ENCODE assay signal across 22 cellular contexts in genomic region chr21:33080376-33080775, GRCh38. TPM values are rescaled to one million over a fixed set of nuclear protein-coding genes. Genes with fewer than 3 reads are reported as not detected.
DNase-seq lines count a peak whose midpoint lies in the region; ATAC-seq, FAIRE-seq and TF ChIP-seq lines count a peak whose summit lies in the region.
"Had no signal": no experiment of that assay in that cellular context is flagged by ENCODE, and none has a peak within 500 bp of the region (broad histone marks: within the 10 kb centered on the region; RNA-seq: fewer than 3 reads in every experiment).

No MANE protein-coding gene starts in this region.

- H4K8ac ChIP-seq in H1 (ENCODE audit: extremely low read depth, insufficient read depth, low read length) = no peak overlapping the region

- no peak overlapping the region for H4K5ac ChIP-seq in H1 (ENCODE audit: insufficient read length, low read depth, low read length)

- no peak overlapping the region for H2BK5ac ChIP-seq in H1 (ENCODE audit: low read depth, low read length)

- H3K4ac ChIP-seq in H1 (replicated peaks; ENCODE audit: insufficient read length, low read depth, low read length) = no peak overlapping the region

- no peak overlapping the region for H2BK15ac ChIP-seq in H1 (ENCODE audit: low read length)

- no peak overlapping the region for H3K56ac ChIP-seq in H1 (replicated peaks; ENCODE audit: insufficient read length, low read depth, low read length)

- TF ChIP-seq EP300 in H1 (IDR thresholded peaks at IDR 0.05; ENCODE audit: borderline replicate concordance in 1 of 2, low read depth in 2 of 2, low read length in 2 of 2) = no peak

- H3K9me3 ChIP-seq in OCI-LY1 (ENCODE audit: low read length) (no peaks in the 10 kb centered on the region), H1 (ENCODE audit: insufficient read depth in 2 of 2, low read depth in 1 of 2, low read length in 1 of 2) (no peaks in the 10 kb centered on the region)
- H3K9me3 ChIP-seq: A549, BLaER1 had no signal

- H3K4me2 ChIP-seq in OCI-LY1 (ENCODE audit: low read length) (no peak overlapping the region), H1 (ENCODE audit: insufficient read depth in 1 of 2, low read depth in 2 of 2, low read length in 2 of 2) (no peak overlapping the region)
- H3K4me2 ChIP-seq: A549 had no signal

- no peak overlapping the region for H3K23ac ChIP-seq in H1 (ENCODE audit: insufficient read length)

- peaks cover 5% of the 10 kb centered on the region for H3K4me1 ChIP-seq in OCI-LY1 (ENCODE audit: insufficient read depth, low read length, severe bottlenecking)
- peaks cover 3 to 15% (median 8%) of the 10 kb centered on the region in 4 experiments for H3K4me1 ChIP-seq in H1 (replicated peaks in 1 of 4; ENCODE audit: control insufficient read depth in 3 of 4, insufficient read depth in 4 of 4, low read length in 3 of 4)

- CTCF ChIA-PET in H1 (lab: Charles Lee; ENCODE audit: partially characterized antibody) = interaction anchor here (0.9 to 1.5 kb wide), 4 partner anchors 9 to 140 kb away, joined by 3 read pairs; no protein-coding TSS in a partner anchor

- H3K9me2 ChIP-seq in OCI-LY1 (ENCODE audit: low read depth, low read length) = no peaks in the 10 kb centered on the region

- POLR2A ChIA-PET in H1 (lab: Charles Lee; ENCODE audit: partially characterized antibody) = interaction anchor here (1.3 kb wide), 1 partner anchor 10 kb away, joined by 4 read pairs; no protein-coding TSS in a partner anchor

- TF ChIP-seq RAD21 in H1 (IDR thresholded peaks at IDR 0.05 in 1 of 2, conservative IDR thresholded peaks at IDR 0.05 in 1 of 2; ENCODE audit: low read depth in 2 of 2, low read length in 2 of 2) = no peak

- H3F3A ChIP-seq in OCI-LY1 (ENCODE audit: insufficient read depth, low read length) = no peaks in the 10 kb centered on the region

- H2BK20ac ChIP-seq in H1 (ENCODE audit: low read length) = no peak overlapping the region

- no peak for TF ChIP-seq POLR2A in H1 (IDR thresholded peaks at IDR 0.05; ENCODE audit: control extremely low read depth in 1 of 2, low read depth in 2 of 2, low read length in 2 of 2)

- ATAC-seq in GM19324 (IDR thresholded peaks at IDR 0.05; ENCODE audit: low FRiP score, unreplicated experiment) (no peak), HG03439 (IDR thresholded peaks at IDR 0.05; ENCODE audit: unreplicated experiment) (no peak)
- ATAC-seq: A549, SK-N-SH treated with all-trans-retinoic acid at 6 μM for 48 hours, T-cell had no signal

- no peaks in the 10 kb centered on the region for H3K79me1 ChIP-seq in H1 (ENCODE audit: low read depth, low read length)

- H3K4me3 ChIP-seq in OCI-LY1 (ENCODE audit: low read depth, low read length, poor library complexity, severe bottlenecking) = no peak overlapping the region
- no peak overlapping the region for H3K4me3 ChIP-seq in H1 (ENCODE audit: extremely low read depth in 1 of 4, insufficient read depth in 2 of 4, low read depth in 3 of 4, low read length in 4 of 4)
- H3K4me3 ChIP-seq: A549, BLaER1 had no signal

- H3K27ac ChIP-seq in OCI-LY1 (ENCODE audit: low read depth, low read length, poor library complexity, severe bottlenecking) (no peak overlapping the region), H1 (ENCODE audit: low read depth, low read length) (no peak overlapping the region)
- H3K27ac ChIP-seq: A549, BLaER1 had no signal

- H2BK120ac ChIP-seq in H1 (replicated peaks; ENCODE audit: low read depth, low read length) = no peak overlapping the region

- no peak overlapping the region for H2BK12ac ChIP-seq in H1 (ENCODE audit: low read depth, low read length)

- TF ChIP-seq CTCF in OCI-LY1 (IDR thresholded peaks at IDR 0.05; ENCODE audit: low read length) (0 out of 2 replicates have a peak, but pooled peaks have one; percentile 5), H1 (IDR thresholded peaks at IDR 0.05; ENCODE audit: control extremely low read depth in 1 of 3, insufficient read depth in 1 of 3, low read depth in 1 of 3, low read length in 3 of 3) (no peak)

- H3K36me3 ChIP-seq in OCI-LY1 (ENCODE audit: insufficient read depth, low read length) = no peaks in the 10 kb centered on the region
- no peaks in the 10 kb centered on the region for H3K36me3 ChIP-seq in H1 (ENCODE audit: control insufficient read depth in 2 of 4, insufficient read depth in 4 of 4, low read length in 3 of 4)
- H3K36me3 ChIP-seq: BLaER1 had no signal

- no peak overlapping the region for H3K9ac ChIP-seq in OCI-LY1 (ENCODE audit: low read length)
- H3K9ac ChIP-seq in H1 (replicated peaks in 1 of 4; ENCODE audit: extremely low read depth in 1 of 4, low read depth in 3 of 4, low read length in 3 of 4) = no peak overlapping the region
- H3K9ac ChIP-seq: BLaER1 had no signal

- no peak overlapping the region for H4K91ac ChIP-seq in H1 (replicated peaks; ENCODE audit: insufficient read length, low read length)

- peak; percentile 23 for DNase-seq in NCI-H82 (lab: John Stamatoyannopoulos, UW)
- no peak for DNase-seq in NCI-H82 treated with DMSO at 0.1 percent for 48 hours (lab: John Stamatoyannopoulos, UW; ENCODE audit: unreplicated experiment)
- DNase-seq in H1 (ENCODE audit: low read depth in 1 of 2, low spot score in 2 of 2) = no peak
- peak; percentile 38 for DNase-seq in superior temporal gyrus (ENCODE audit: extremely low spot score)
- DNase-seq in GDM1 (lab: John Stamatoyannopoulos, UW) = no peak
- DNase-seq: CD4-positive, alpha-beta memory T cell; DMS79; NCI-H1436; NCI-H2029 treated with DMSO at 0.1 percent for 48 hours; NCI-H2171; NCI-H526; OCI-M1; SIG-M5; T-cell had no signal

- no peaks in the 10 kb centered on the region for H3K23me2 ChIP-seq in H1 (ENCODE audit: low read depth, low read length)

- no peak overlapping the region for H2AK5ac ChIP-seq in H1 (ENCODE audit: low read depth, low read length)

- 77% methylated on average over 3 of the region's 3 CpGs; no CpG with 5 or more reads in 1 of the 2 experiments for WGBS in H1 (ENCODE audit: extremely low coverage in 1 of 2, insufficient coverage in 1 of 2, insufficient read length in 1 of 2, insufficient replicate concordance in 2 of 2, low coverage in 1 of 2, low lambda C conversion rate in 2 of 2, missing lambda C conversion rate in 1 of 2), 2 experiments

- H3K79me2 ChIP-seq in OCI-LY1 (ENCODE audit: insufficient read depth, low read length) (no peaks in the 10 kb centered on the region), H1 (ENCODE audit: control insufficient read depth in 1 of 2, insufficient read depth in 2 of 2, low read length in 2 of 2) (no peaks in the 10 kb centered on the region)

- no peak for FAIRE-seq in H1 (lab: Jason Lieb, UNC)
- FAIRE-seq: A549 had no signal

- H4K20me1 ChIP-seq in OCI-LY1 (ENCODE audit: insufficient read depth, low read length) (no peaks in the 10 kb centered on the region), H1 (replicated peaks in 1 of 2; ENCODE audit: control insufficient read depth in 1 of 2, insufficient read depth in 2 of 2, low read length in 2 of 2) (no peaks in the 10 kb centered on the region)
- H4K20me1 ChIP-seq: BLaER1 had no signal

- H3K27me3 ChIP-seq in OCI-LY1 (ENCODE audit: insufficient read depth, low read length) (no peaks in the 10 kb centered on the region), H1 (replicated peaks in 1 of 4; ENCODE audit: control insufficient read depth in 3 of 4, extremely low read depth in 1 of 4, insufficient read depth in 3 of 4, low read length in 3 of 4) (peaks cover 0 to 17% (median 11%) of the 10 kb centered on the region in 4 experiments; a peak in 6 of 7 replicates)

- H3K18ac ChIP-seq in H1 (ENCODE audit: extremely low read depth, low read length) = no peak overlapping the region

- no peak overlapping the region for H3K14ac ChIP-seq in H1 (ENCODE audit: insufficient read length)

- H2AFZ ChIP-seq in OCI-LY1 (ENCODE audit: low read length) (no peak overlapping the region), H1 (ENCODE audit: low read length) (no peak overlapping the region)

TF ChIP-seq in H1, 55 proteins besides CTCF, POLR2A, EP300 and RAD21:
- no peak for TF ChIP-seq CTBP2 (IDR thresholded peaks at IDR 0.05; ENCODE audit: borderline replicate concordance, insufficient read depth, insufficient read length, low read length)
- no peak for TF ChIP-seq TAF1 (IDR thresholded peaks at IDR 0.05; ENCODE audit: low read depth, low read length)
- TF ChIP-seq RFX5 (IDR thresholded peaks at IDR 0.05; ENCODE audit: borderline replicate concordance, low read depth, low read length) = no peak
- TF ChIP-seq POLR2AphosphoS5 (IDR thresholded peaks at IDR 0.05; ENCODE audit: low read depth, low read length) = no peak
- no peak for TF ChIP-seq PHF8 (conservative IDR thresholded peaks at IDR 0.05; ENCODE audit: low read depth, low read length)
- TF ChIP-seq KDM1A (IDR thresholded peaks at IDR 0.05; ENCODE audit: borderline replicate concordance, low read length) = peak; percentile 54; the same call in 1 of the 2 replicates

RNA-seq across cellular contexts. Expression of gene OLIG1, which starts 10.4 kb away (rescaled TPM):
- total RNA-seq in H1 (2021; fragmentation: NEBNext Ultra II Directional; extraction: Animal tissue kit (Norgen Biotek cat#: 25700)) = 0.65 and 0.73 TPM in 2 replicates
- polyA plus RNA-seq in H1 (2011; rRNA removed) = 1.2 and 1.4 TPM in 2 replicates
- polyA plus RNA-seq in H1 (2011; cell fraction: cytosol; rRNA removed) = 0.81 TPM
- polyA plus RNA-seq in H1 (2011; cell fraction: nucleus; rRNA removed) = 2.1 TPM
- polyA plus RNA-seq in H1 (2012, experiment 1 of 2) = 0.50 to 0.98 TPM (median 0.89 TPM) in 4 replicates
- polyA plus RNA-seq in H1 (2012, experiment 2 of 2) = 0.20 TPM
- polyA plus RNA-seq in H1 (2013, experiment 1 of 2) = 0.26 TPM
- 0.46 TPM for polyA plus RNA-seq in H1 (2013, experiment 2 of 2)
- polyA minus RNA-seq in H1 (2011; rRNA and poly(A)+ RNA removed) = not detected in 2 replicates
- 0.51 TPM for polyA minus RNA-seq in H1 (2011; cell fraction: cytosol; rRNA and poly(A)+ RNA removed)
- 0.80 TPM for polyA minus RNA-seq in H1 (2011; cell fraction: nucleus; rRNA and poly(A)+ RNA removed)
- total RNA-seq: CD4-positive, alpha-beta memory T cell; MCF 10A; RPMI7951; T-cell had no signal
- polyA plus RNA-seq: A549; CD4-positive, alpha-beta memory T cell had no signal

RNA-seq across cellular contexts. Expression of gene OLIG2, which starts 54.6 kb away (rescaled TPM):
- 0.11 TPM in 1 of 2 replicates, not detected in the other for total RNA-seq in H1 (2021; fragmentation: NEBNext Ultra II Directional; extraction: Animal tissue kit (Norgen Biotek cat#: 25700))
- 0.79 and 0.93 TPM in 2 replicates for polyA plus RNA-seq in H1 (2011; rRNA removed)
- 0.81 TPM for polyA plus RNA-seq in H1 (2011; cell fraction: cytosol; rRNA removed)
- 0.68 TPM for polyA plus RNA-seq in H1 (2011; cell fraction: nucleus; rRNA removed)
- polyA plus RNA-seq in H1 (2012, experiment 1 of 2) = 0.57 to 1.3 TPM (median 0.75 TPM) in 4 replicates
- polyA plus RNA-seq in H1 (2012, experiment 2 of 2) = 0.79 TPM
- polyA plus RNA-seq in H1 (2013, experiment 1 of 2) = 1.0 TPM
- polyA plus RNA-seq in H1 (2013, experiment 2 of 2) = 0.99 TPM
- 0.20 and 0.35 TPM in 2 replicates for polyA minus RNA-seq in H1 (2011; rRNA and poly(A)+ RNA removed)
- polyA minus RNA-seq in H1 (2011; cell fraction: cytosol; rRNA and poly(A)+ RNA removed) = 1.8 TPM
- 1.2 TPM for polyA minus RNA-seq in H1 (2011; cell fraction: nucleus; rRNA and poly(A)+ RNA removed)
- total RNA-seq: CD4-positive, alpha-beta memory T cell; MCF 10A; T-cell had no signal
- polyA plus RNA-seq: A549; CD4-positive, alpha-beta memory T cell had no signal

Comparison
In these comparisons a context has a peak if more than half of its experiments do, and no peak if none do; other contexts are left out.
1. DNase-seq: peak in NCI-H82 (single experiment) and superior temporal gyrus (single experiment); none in NCI-H82 treated with DMSO at 0.1 percent for 48 hours (single experiment), H1 (0 of 2) and GDM1 (single experiment).